ENCODE assay signal across 1 cellular context in the genomic region with DNA sequence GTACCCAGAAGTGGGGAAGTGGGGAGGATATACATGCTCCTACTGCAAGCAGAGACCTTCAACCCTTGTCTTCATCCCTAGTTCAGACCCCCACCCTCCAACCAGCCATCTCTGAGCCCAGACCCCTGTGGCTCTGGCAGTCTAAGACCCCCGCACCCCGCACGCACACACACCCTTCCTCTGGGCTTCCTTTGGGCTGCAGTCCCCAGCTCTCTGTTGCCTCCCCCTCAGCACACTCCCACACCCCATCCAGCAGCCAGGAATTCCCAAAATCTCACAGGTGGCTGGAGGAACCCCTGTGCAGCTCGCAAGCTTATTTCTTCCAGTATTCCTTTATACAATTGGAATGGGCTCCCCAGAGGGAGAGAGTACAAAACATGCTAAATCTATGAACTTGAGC.
TF ChIP-seq lines count a peak whose summit lies in the region.

No MANE protein-coding gene starts in this region.

TF ChIP-seq in K562, 482 proteins besides CTCF, POLR2A, EP300 and RAD21 (continued from another document):
- TF ChIP-seq, protein P1, sequence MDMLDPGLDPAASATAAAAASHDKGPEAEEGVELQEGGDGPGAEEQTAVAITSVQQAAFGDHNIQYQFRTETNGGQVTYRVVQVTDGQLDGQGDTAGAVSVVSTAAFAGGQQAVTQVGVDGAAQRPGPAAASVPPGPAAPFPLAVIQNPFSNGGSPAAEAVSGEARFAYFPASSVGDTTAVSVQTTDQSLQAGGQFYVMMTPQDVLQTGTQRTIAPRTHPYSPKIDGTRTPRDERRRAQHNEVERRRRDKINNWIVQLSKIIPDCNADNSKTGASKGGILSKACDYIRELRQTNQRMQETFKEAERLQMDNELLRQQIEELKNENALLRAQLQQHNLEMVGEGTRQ (CRISPR knock-in tag; IDR thresholded peaks at IDR 0.05) = no peak
- TF ChIP-seq ZNF23 (CRISPR knock-in tag; IDR thresholded peaks at IDR 0.05) (no peak), PYGO2 (tag; IDR thresholded peaks at IDR 0.05) (no peak), RHOXF2B (CRISPR knock-in tag; conservative IDR thresholded peaks at IDR 0.05) (no peak), NFE2 (IDR thresholded peaks at IDR 0.05; ENCODE audit: low read depth) (no peak)
- TF ChIP-seq, protein P2, sequence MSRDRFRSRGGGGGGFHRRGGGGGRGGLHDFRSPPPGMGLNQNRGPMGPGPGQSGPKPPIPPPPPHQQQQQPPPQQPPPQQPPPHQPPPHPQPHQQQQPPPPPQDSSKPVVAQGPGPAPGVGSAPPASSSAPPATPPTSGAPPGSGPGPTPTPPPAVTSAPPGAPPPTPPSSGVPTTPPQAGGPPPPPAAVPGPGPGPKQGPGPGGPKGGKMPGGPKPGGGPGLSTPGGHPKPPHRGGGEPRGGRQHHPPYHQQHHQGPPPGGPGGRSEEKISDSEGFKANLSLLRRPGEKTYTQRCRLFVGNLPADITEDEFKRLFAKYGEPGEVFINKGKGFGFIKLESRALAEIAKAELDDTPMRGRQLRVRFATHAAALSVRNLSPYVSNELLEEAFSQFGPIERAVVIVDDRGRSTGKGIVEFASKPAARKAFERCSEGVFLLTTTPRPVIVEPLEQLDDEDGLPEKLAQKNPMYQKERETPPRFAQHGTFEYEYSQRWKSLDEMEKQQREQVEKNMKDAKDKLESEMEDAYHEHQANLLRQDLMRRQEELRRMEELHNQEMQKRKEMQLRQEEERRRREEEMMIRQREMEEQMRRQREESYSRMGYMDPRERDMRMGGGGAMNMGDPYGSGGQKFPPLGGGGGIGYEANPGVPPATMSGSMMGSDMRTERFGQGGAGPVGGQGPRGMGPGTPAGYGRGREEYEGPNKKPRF (IDR thresholded peaks at IDR 0.05; ENCODE audit: low read depth, low read length) = no peak
TF ChIP-seq in K562: peak in this region for 0.
